ENCODE assay signal across 14 cellular contexts in genomic region chr12:52182898-52183543, GRCh38. TPM values are rescaled to one million over a fixed set of nuclear protein-coding genes. Genes with fewer than 3 reads are reported as not detected.
DNase-seq lines count a peak whose midpoint lies in the region; ATAC-seq and TF ChIP-seq lines count a peak whose summit lies in the region.
"Had no signal": no experiment of that assay in that cellular context is flagged by ENCODE, and none has a peak within 500 bp of the region (broad histone marks: within the 10 kb centered on the region; RNA-seq: fewer than 3 reads in every experiment).

No MANE protein-coding gene starts in this region.

- DNase-seq in ELF-1 (ENCODE audit: low read depth, low spot score): peak; percentile 31
- DNase-seq in NCI-H2196 treated with DMSO at 0.1 percent for 48 hours (lab: John Stamatoyannopoulos, UW; ENCODE audit: unreplicated experiment): peak; percentile 50
- DNase-seq in cerebellum (ENCODE audit: low spot score): peak; percentile 51
- no peak for DNase-seq in omental fat pad (ENCODE audit: low spot score)
- DNase-seq in T-helper 2 cell: no peak
- no peak for DNase-seq in activated T-cell treated with anti-CD3 and anti-CD28 coated beads, Interleukin-2, amount 50 U/mL, for 1 hour
- no peak for DNase-seq in activated T-cell treated with anti-CD3 and anti-CD28 coated beads, Interleukin-2, amount 50 U/mL, for 4 hours
- no peak for DNase-seq in activated CD8-positive, alpha-beta memory T cell treated with anti-CD3 and anti-CD28 coated beads for 24 hours
- DNase-seq: activated CD4-positive, alpha-beta T cell treated with anti-CD3 and anti-CD28 coated beads for 36 hours; activated gamma-delta T cell; CD4-positive, CD25-positive, alpha-beta regulatory T cell; naive thymus-derived CD8-positive, alpha-beta T cell; NCI-H187 treated with DMSO at 0.1 percent for 48 hours; stimulated activated CD4-positive, alpha-beta T cell treated with anti-CD3 and anti-CD28 coated beads, Interleukin-15, amount 100 ng/mL, for 24 hours had no signal

- ATAC-seq in omental fat pad (ENCODE audit: low FRiP score): peak; percentile 6
- ATAC-seq in activated T-cell treated with anti-CD3 and anti-CD28 coated beads, Interleukin-2, amount 50 U/mL, for 4 hours: no peak
- ATAC-seq: activated CD4-positive, alpha-beta T cell treated with anti-CD3 and anti-CD28 coated beads for 36 hours; naive thymus-derived CD8-positive, alpha-beta T cell had no signal

- peaks cover 3% of the 10 kb centered on the region for H3K4me1 Mint-ChIP-seq in activated T-cell treated with anti-CD3 and anti-CD28 coated beads, Interleukin-2, amount 50 U/mL, for 4 hours (ENCODE audit: low read depth)
- H3K4me1 Mint-ChIP-seq: activated CD4-positive, alpha-beta T cell treated with anti-CD3 and anti-CD28 coated beads for 36 hours; CD4-positive, CD25-positive, alpha-beta regulatory T cell had no signal

- no peaks in the 10 kb centered on the region for H3K9me3 Mint-ChIP-seq in activated T-cell treated with anti-CD3 and anti-CD28 coated beads, Interleukin-2, amount 50 U/mL, for 4 hours
- H3K9me3 Mint-ChIP-seq: CD4-positive, CD25-positive, alpha-beta regulatory T cell; naive thymus-derived CD8-positive, alpha-beta T cell had no signal

- no peak overlapping the region for H3K4me3 Mint-ChIP-seq in activated T-cell treated with anti-CD3 and anti-CD28 coated beads, Interleukin-2, amount 50 U/mL, for 4 hours
- H3K4me3 Mint-ChIP-seq: activated CD4-positive, alpha-beta T cell treated with anti-CD3 and anti-CD28 coated beads for 36 hours; CD4-positive, CD25-positive, alpha-beta regulatory T cell; naive thymus-derived CD8-positive, alpha-beta T cell had no signal

- H3K36me3 Mint-ChIP-seq in activated T-cell treated with anti-CD3 and anti-CD28 coated beads, Interleukin-2, amount 50 U/mL, for 4 hours (ENCODE audit: insufficient read depth): no peaks in the 10 kb centered on the region
- H3K36me3 Mint-ChIP-seq: CD4-positive, CD25-positive, alpha-beta regulatory T cell; naive thymus-derived CD8-positive, alpha-beta T cell had no signal

- TF ChIP-seq CTCF in omental fat pad (IDR thresholded peaks at IDR 0.05): no peak

- no peaks in the 10 kb centered on the region for H3K27me3 Mint-ChIP-seq in activated T-cell treated with anti-CD3 and anti-CD28 coated beads, Interleukin-2, amount 50 U/mL, for 4 hours (ENCODE audit: low read depth)
- H3K27me3 Mint-ChIP-seq: activated CD4-positive, alpha-beta T cell treated with anti-CD3 and anti-CD28 coated beads for 36 hours had no signal

RNA-seq across cellular contexts. Expression of gene KRT80, which starts 8.8 kb away (rescaled TPM):
- total RNA-seq in cerebellum (not detected), omental fat pad (1 to 10 TPM in 1 of 4 donors, under 1 TPM in 2, not detected in 1; 0.37 to 5.5 (median 0.75) TPM)
- total RNA-seq in activated T-cell treated with anti-CD3 and anti-CD28 coated beads, Interleukin-2, amount 50 U/mL, for 4 hours: under 1 TPM in 2 of 3 donors, not detected in 1; 0.05 to 0.08 TPM
- total RNA-seq: activated CD4-positive, alpha-beta T cell treated with anti-CD3 and anti-CD28 coated beads for 36 hours; CD4-positive, CD25-positive, alpha-beta regulatory T cell; naive thymus-derived CD8-positive, alpha-beta T cell had no signal

RNA-seq across cellular contexts. Expression of gene KRT7, which starts 50.0 kb away (rescaled TPM):
- not detected for total RNA-seq in cerebellum
- total RNA-seq in omental fat pad: 100 to 1,000 TPM in 3 of 4 donors, 1 to 10 TPM in 1; 2.5 to 248 (median 111) TPM
- 1 to 10 TPM; 1.2 to 2.1 (median 1.5) TPM for total RNA-seq in activated T-cell treated with anti-CD3 and anti-CD28 coated beads, Interleukin-2, amount 50 U/mL, for 4 hours
- total RNA-seq: CD4-positive, CD25-positive, alpha-beta regulatory T cell; naive thymus-derived CD8-positive, alpha-beta T cell had no signal

Comparison
In these comparisons a context has a peak if more than half of its experiments do, and no peak if none do; other contexts are left out.
1. DNase-seq: peak in ELF-1 (single experiment), NCI-H2196 treated with DMSO at 0.1 percent for 48 hours (single experiment) and cerebellum (single experiment); none in omental fat pad (single experiment), T-helper 2 cell (0 of 5), activated T-cell treated with anti-CD3 and anti-CD28 coated beads, Interleukin-2, amount 50 U/mL, for 1 hour (single experiment), activated T-cell treated with anti-CD3 and anti-CD28 coated beads, Interleukin-2, amount 50 U/mL, for 4 hours (single experiment) and activated CD8-positive, alpha-beta memory T cell treated with anti-CD3 and anti-CD28 coated beads for 24 hours (single experiment).